In genomic region chr11:7559404-7560283, GRCh38 we compare ENCODE assay signal across 14 cellular contexts. TPM values are rescaled to one million over a fixed set of nuclear protein-coding genes. Genes with fewer than 3 reads are reported as not detected.
DNase-seq lines count a peak whose midpoint lies in the region; ATAC-seq and TF ChIP-seq lines count a peak whose summit lies in the region.
"Had no signal": no experiment of that assay in that cellular context is flagged by ENCODE, and none has a peak within 500 bp of the region (broad histone marks: within the 10 kb centered on the region; RNA-seq: fewer than 3 reads in every experiment).

No MANE protein-coding gene starts in this region.

- no peak overlapping the region for H2AFZ ChIP-seq in OCI-LY7 (ENCODE audit: low read length)
- H2AFZ ChIP-seq: PC-9 had no signal

- CTCF ChIA-PET in OCI-LY7 (lab: Charles Lee; ENCODE audit: unreplicated experiment) (no interaction called here), GM10248 (lab: Yijun Ruan, JAX) (interaction anchor here (0.9 to 4.8 kb wide), 13 partner anchors 9 to 128 kb away, joined by 3 to 37 read pairs (median 4); no protein-coding TSS in a partner anchor)

- H3K4me3 ChIP-seq in OCI-LY7 (ENCODE audit: low read depth, low read length, poor library complexity, severe bottlenecking): no peak overlapping the region
- H3K4me3 ChIP-seq: cardiac muscle cell, PC-9 had no signal

- H4K20me1 ChIP-seq in OCI-LY7 (ENCODE audit: insufficient read depth, low read length): no peaks in the 10 kb centered on the region; the same call in 1 of the 2 replicates

- POLR2A ChIA-PET in OCI-LY7 (lab: Charles Lee): interaction anchor here (0.6 to 1.9 kb wide), 7 partner anchors 9 to 44 kb away, joined by 3 to 7 read pairs (median 4); no protein-coding TSS in a partner anchor
- POLR2A ChIA-PET in GM10248 (lab: Yijun Ruan, JAX): no interaction called here

- ATAC-seq in GM18519 (IDR thresholded peaks at IDR 0.05; ENCODE audit: low FRiP score, unreplicated experiment) (peak; percentile 57), GM21390 (IDR thresholded peaks at IDR 0.05; ENCODE audit: unreplicated experiment) (peak; percentile 79), HG02943 (IDR thresholded peaks at IDR 0.05; ENCODE audit: low read depth, unreplicated experiment) (peak; percentile 77)
- ATAC-seq: activated CD8-positive, alpha-beta T cell treated with anti-CD3 and anti-CD28 coated beads for 36 hours had no signal

- H3K9me2 ChIP-seq in OCI-LY7 (ENCODE audit: insufficient read depth, low read length): no peaks in the 10 kb centered on the region

- peaks cover 93% of the 10 kb centered on the region for H3K79me2 ChIP-seq in OCI-LY7 (ENCODE audit: insufficient read depth, low read depth, low read length)

- no TSS peak for BruUV-seq in OCI-LY7 (replicated peaks; lab: Mats Ljungman, UMichigan)

- intact Hi-C loops in OCI-LY7 (cut with micrococcal nuclease; ENCODE audit: unreplicated experiment): no loop called here

- peaks cover 66% of the 10 kb centered on the region for H3K36me3 ChIP-seq in OCI-LY7 (ENCODE audit: insufficient read depth, low read length)
- H3K36me3 ChIP-seq: cardiac muscle cell had no signal

- H3K27ac ChIP-seq in OCI-LY7 (ENCODE audit: low read depth, low read length, poor library complexity, severe bottlenecking): no peak overlapping the region
- H3K27ac ChIP-seq: cardiac muscle cell, PC-9 had no signal

- peaks cover 13% of the 10 kb centered on the region for H3K4me1 ChIP-seq in OCI-LY7 (ENCODE audit: insufficient read depth, low read length, poor library complexity, severe bottlenecking)

- DNase-seq in OCI-LY7 (ENCODE audit: low spot score) (no peak), GM10248 (ENCODE audit: extremely low spot score) (no peak), kidney glomerular epithelial cell (lab: John Stamatoyannopoulos, UW) (no peak), cerebellar nuclear complex (lab: John Stamatoyannopoulos, UW) (no peak), mucosa of gallbladder (ENCODE audit: low spot score) (no peak)
- DNase-seq: activated CD8-positive, alpha-beta T cell treated with anti-CD3 and anti-CD28 coated beads for 36 hours; effector CD4-positive, alpha-beta T cell; NCI-H1694 treated with DMSO at 0.1 percent for 48 hours; NCI-H510A; PC-9 had no signal

- no peak for TF ChIP-seq CTCF in OCI-LY7 (conservative IDR thresholded peaks at IDR 0.05; ENCODE audit: low read length)
- TF ChIP-seq CTCF in GM10248 (IDR thresholded peaks at IDR 0.05; ENCODE audit: control extremely low read depth, extremely low read depth, low read depth, missing control alignments): no peak

- no peaks in the 10 kb centered on the region for H3K9me3 ChIP-seq in OCI-LY7 (ENCODE audit: low read length)

- H3K4me2 ChIP-seq in OCI-LY7 (ENCODE audit: low read length): peak overlapping the region; percentile 26
- H3K4me2 ChIP-seq: PC-9 had no signal

RNA-seq across cellular contexts. Expression of gene PPFIBP2, which starts 45.8 kb away (rescaled TPM):
- total RNA-seq in OCI-LY7 (2014; rRNA removed; shearing (Covaris generic)): 102 and 129 TPM in 2 replicates
- total RNA-seq in OCI-LY7 (2022): 182 and 196 TPM in 2 replicates
- total RNA-seq in mucosa of gallbladder: 104 TPM
